In the genomic region with DNA sequence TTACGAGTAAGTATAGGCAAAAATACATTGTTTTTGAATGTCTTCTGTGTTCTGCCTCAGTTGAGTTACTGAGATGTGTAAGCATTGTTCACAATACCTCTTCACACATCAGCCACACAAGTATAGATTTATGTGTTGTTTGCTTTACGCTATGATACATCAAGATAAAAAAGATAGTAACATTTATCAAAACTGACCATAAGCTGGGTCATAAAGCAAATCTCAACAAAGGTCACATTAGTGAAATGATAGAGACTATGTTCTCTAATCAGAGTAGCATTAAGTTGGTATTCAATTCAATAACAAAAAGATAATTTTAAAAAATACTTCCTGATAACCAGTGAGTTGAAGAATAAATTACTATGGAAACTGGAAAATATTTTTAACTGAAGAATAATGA, we compare ENCODE assay signal across 7 cellular contexts.
"Had no signal": no experiment of that assay in that cellular context is flagged by ENCODE, and none has a peak within 500 bp of the region (broad histone marks: within the 10 kb centered on the region; RNA-seq: fewer than 3 reads in every experiment).

No MANE protein-coding gene starts in this region.

- DNase-seq: GM23248, GOT3, H9, HCEC 1CT, IMR-90, KG1 had no signal

- H3K4me3 ChIP-seq: GM23248, K562 had no signal
